1 cellular context compared by ENCODE assay signal in the genomic region with DNA sequence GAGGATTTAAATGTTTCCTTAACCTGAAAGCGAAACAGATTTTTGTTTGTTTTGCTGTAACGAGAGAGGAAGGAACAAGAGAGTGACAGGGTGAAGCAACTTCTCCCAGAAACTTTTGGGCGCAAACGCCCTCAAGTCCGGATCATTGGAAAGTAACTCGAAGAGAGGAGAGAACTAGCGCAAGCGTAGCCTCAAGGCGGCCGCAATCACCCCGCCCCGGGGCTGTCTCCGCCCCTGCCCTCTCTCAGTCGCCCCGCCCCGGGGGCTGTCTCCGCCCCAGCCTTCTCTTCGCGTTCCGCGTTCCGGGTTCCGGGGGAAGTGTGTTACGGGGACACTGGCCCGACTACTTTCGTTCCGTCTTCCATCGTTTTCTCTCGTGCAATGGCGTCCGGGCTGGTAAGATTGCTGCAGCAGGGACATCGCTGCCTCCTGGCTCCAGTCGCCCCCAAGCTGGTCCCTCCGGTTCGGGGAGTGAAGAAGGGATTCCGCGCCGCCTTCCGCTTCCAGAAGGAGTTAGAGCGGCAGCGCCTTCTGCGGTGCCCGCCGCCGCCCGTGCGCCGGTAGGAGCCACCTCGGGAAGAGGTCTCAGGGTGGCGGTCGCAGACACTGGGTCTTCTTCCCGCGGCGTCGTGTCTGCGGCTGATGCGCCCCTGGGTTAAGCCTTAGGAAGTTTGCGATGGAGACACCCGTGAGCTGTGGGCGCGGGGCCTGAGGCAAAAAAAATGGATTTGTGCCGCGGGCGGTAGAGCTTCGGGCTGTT.
A peak's percentile ranks its signal among the peaks of the same experiment; 100 is the strongest.
TF ChIP-seq lines count a peak whose summit lies in the region.

A gene (plus strand): TSS at position 372 of the 760 bp plus-strand sequence. CDS start 10 bp downstream, at position 382.

TF ChIP-seq in K562, 482 proteins besides CTCF, POLR2A, EP300 and RAD21 (continued from another document and continues in another):
- TF ChIP-seq, protein P1, sequence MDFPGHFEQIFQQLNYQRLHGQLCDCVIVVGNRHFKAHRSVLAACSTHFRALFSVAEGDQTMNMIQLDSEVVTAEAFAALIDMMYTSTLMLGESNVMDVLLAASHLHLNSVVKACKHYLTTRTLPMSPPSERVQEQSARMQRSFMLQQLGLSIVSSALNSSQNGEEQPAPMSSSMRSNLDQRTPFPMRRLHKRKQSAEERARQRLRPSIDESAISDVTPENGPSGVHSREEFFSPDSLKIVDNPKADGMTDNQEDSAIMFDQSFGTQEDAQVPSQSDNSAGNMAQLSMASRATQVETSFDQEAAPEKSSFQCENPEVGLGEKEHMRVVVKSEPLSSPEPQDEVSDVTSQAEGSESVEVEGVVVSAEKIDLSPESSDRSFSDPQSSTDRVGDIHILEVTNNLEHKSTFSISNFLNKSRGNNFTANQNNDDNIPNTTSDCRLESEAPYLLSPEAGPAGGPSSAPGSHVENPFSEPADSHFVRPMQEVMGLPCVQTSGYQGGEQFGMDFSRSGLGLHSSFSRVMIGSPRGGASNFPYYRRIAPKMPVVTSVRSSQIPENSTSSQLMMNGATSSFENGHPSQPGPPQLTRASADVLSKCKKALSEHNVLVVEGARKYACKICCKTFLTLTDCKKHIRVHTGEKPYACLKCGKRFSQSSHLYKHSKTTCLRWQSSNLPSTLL (IDR thresholded peaks at IDR 0.05), result no peak
- TF ChIP-seq KLF10 (CRISPR knock-in tag; IDR thresholded peaks at IDR 0.05) (no peak), MYNN (IDR thresholded peaks at IDR 0.05) (peak; percentile 52; the same call in 1 of the 2 replicates), MYNN (CRISPR knock-in tag; IDR thresholded peaks at IDR 0.05) (no peak), MAZ (CRISPR knock-in tag; conservative IDR thresholded peaks at IDR 0.05 in 1 of 2, IDR thresholded peaks at IDR 0.05 in 1 of 2) (peak; percentile 88 to 98), ETS2 (tag; IDR thresholded peaks at IDR 0.05; ENCODE audit: borderline replicate concordance, poor library complexity, severe bottlenecking) (no peak), ZNF668 (CRISPR knock-in tag; IDR thresholded peaks at IDR 0.05) (no peak), PURB (CRISPR knock-in tag; IDR thresholded peaks at IDR 0.05; ENCODE audit: low read depth) (no peak), CBFA2T3 (IDR thresholded peaks at IDR 0.05) (no peak), ZNF311 (CRISPR knock-in tag; IDR thresholded peaks at IDR 0.05) (no peak), THRAP3 (IDR thresholded peaks at IDR 0.05; ENCODE audit: borderline replicate concordance) (no peak), FOXA3 (CRISPR knock-in tag; conservative IDR thresholded peaks at IDR 0.05 in 1 of 2, IDR thresholded peaks at IDR 0.05 in 1 of 2) (no peak), ZKSCAN1 (IDR thresholded peaks at IDR 0.05; ENCODE audit: low read depth, low read length) (peak; percentile 49; the same call in 1 of the 2 replicates), ZNF41 (CRISPR knock-in tag; conservative IDR thresholded peaks at IDR 0.05) (no peak), ZNF324 (CRISPR knock-in tag; IDR thresholded peaks at IDR 0.05) (no peak), HCFC1 (IDR thresholded peaks at IDR 0.05; ENCODE audit: low read depth, low read length) (peak; percentile 87), ZNF354B (CRISPR knock-in tag; IDR thresholded peaks at IDR 0.05) (no peak), TAF15 (IDR thresholded peaks at IDR 0.05; ENCODE audit: low read depth, low read length) (no peak), SRSF7 (optimal IDR thresholded peaks at IDR 0.05; ENCODE audit: low read depth, low read length) (no peak), TAL1 (IDR thresholded peaks at IDR 0.05) (no peak), SMARCC2 (IDR thresholded peaks at IDR 0.05; ENCODE audit: low read depth) (peak; percentile 27; the same call in 1 of the 2 replicates), ZNF282 (CRISPR knock-in tag; IDR thresholded peaks at IDR 0.05) (no peak), ZNF124 (CRISPR knock-in tag; IDR thresholded peaks at IDR 0.05) (no peak), IFI16 (CRISPR knock-in tag; IDR thresholded peaks at IDR 0.05) (no peak), RBM39 (optimal IDR thresholded peaks at IDR 0.05; ENCODE audit: low read depth, low read length) (no peak), KAT2B (IDR thresholded peaks at IDR 0.05; ENCODE audit: low read depth, low read length) (no peak)
- TF ChIP-seq, protein P2, sequence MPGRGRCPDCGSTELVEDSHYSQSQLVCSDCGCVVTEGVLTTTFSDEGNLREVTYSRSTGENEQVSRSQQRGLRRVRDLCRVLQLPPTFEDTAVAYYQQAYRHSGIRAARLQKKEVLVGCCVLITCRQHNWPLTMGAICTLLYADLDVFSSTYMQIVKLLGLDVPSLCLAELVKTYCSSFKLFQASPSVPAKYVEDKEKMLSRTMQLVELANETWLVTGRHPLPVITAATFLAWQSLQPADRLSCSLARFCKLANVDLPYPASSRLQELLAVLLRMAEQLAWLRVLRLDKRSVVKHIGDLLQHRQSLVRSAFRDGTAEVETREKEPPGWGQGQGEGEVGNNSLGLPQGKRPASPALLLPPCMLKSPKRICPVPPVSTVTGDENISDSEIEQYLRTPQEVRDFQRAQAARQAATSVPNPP (IDR thresholded peaks at IDR 0.05; ENCODE audit: borderline replicate concordance, insufficient read depth, insufficient read length), result no peak
- TF ChIP-seq, protein P3, sequence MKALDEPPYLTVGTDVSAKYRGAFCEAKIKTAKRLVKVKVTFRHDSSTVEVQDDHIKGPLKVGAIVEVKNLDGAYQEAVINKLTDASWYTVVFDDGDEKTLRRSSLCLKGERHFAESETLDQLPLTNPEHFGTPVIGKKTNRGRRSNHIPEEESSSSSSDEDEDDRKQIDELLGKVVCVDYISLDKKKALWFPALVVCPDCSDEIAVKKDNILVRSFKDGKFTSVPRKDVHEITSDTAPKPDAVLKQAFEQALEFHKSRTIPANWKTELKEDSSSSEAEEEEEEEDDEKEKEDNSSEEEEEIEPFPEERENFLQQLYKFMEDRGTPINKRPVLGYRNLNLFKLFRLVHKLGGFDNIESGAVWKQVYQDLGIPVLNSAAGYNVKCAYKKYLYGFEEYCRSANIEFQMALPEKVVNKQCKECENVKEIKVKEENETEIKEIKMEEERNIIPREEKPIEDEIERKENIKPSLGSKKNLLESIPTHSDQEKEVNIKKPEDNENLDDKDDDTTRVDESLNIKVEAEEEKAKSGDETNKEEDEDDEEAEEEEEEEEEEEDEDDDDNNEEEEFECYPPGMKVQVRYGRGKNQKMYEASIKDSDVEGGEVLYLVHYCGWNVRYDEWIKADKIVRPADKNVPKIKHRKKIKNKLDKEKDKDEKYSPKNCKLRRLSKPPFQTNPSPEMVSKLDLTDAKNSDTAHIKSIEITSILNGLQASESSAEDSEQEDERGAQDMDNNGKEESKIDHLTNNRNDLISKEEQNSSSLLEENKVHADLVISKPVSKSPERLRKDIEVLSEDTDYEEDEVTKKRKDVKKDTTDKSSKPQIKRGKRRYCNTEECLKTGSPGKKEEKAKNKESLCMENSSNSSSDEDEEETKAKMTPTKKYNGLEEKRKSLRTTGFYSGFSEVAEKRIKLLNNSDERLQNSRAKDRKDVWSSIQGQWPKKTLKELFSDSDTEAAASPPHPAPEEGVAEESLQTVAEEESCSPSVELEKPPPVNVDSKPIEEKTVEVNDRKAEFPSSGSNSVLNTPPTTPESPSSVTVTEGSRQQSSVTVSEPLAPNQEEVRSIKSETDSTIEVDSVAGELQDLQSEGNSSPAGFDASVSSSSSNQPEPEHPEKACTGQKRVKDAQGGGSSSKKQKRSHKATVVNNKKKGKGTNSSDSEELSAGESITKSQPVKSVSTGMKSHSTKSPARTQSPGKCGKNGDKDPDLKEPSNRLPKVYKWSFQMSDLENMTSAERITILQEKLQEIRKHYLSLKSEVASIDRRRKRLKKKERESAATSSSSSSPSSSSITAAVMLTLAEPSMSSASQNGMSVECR (CRISPR knock-in tag; IDR thresholded peaks at IDR 0.05), result peak; percentile 59
- TF ChIP-seq, protein P4, sequence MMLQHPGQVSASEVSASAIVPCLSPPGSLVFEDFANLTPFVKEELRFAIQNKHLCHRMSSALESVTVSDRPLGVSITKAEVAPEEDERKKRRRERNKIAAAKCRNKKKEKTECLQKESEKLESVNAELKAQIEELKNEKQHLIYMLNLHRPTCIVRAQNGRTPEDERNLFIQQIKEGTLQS (IDR thresholded peaks at IDR 0.05), result no peak
- TF ChIP-seq, protein P4 (CRISPR knock-in tag; conservative IDR thresholded peaks at IDR 0.05), result no peak
- TF ChIP-seq, protein P5, sequence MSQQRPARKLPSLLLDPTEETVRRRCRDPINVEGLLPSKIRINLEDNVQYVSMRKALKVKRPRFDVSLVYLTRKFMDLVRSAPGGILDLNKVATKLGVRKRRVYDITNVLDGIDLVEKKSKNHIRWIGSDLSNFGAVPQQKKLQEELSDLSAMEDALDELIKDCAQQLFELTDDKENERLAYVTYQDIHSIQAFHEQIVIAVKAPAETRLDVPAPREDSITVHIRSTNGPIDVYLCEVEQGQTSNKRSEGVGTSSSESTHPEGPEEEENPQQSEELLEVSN (IDR thresholded peaks at IDR 0.05; ENCODE audit: borderline replicate concordance in 1 of 2, extremely low read depth in 1 of 2, insufficient read depth in 1 of 2, insufficient read length in 1 of 2, low read depth in 1 of 2, low read length in 1 of 2, poor library complexity in 1 of 2, severe bottlenecking in 1 of 2), result peak in 1 of 2 experiments; percentile 24
- TF ChIP-seq, protein P6, sequence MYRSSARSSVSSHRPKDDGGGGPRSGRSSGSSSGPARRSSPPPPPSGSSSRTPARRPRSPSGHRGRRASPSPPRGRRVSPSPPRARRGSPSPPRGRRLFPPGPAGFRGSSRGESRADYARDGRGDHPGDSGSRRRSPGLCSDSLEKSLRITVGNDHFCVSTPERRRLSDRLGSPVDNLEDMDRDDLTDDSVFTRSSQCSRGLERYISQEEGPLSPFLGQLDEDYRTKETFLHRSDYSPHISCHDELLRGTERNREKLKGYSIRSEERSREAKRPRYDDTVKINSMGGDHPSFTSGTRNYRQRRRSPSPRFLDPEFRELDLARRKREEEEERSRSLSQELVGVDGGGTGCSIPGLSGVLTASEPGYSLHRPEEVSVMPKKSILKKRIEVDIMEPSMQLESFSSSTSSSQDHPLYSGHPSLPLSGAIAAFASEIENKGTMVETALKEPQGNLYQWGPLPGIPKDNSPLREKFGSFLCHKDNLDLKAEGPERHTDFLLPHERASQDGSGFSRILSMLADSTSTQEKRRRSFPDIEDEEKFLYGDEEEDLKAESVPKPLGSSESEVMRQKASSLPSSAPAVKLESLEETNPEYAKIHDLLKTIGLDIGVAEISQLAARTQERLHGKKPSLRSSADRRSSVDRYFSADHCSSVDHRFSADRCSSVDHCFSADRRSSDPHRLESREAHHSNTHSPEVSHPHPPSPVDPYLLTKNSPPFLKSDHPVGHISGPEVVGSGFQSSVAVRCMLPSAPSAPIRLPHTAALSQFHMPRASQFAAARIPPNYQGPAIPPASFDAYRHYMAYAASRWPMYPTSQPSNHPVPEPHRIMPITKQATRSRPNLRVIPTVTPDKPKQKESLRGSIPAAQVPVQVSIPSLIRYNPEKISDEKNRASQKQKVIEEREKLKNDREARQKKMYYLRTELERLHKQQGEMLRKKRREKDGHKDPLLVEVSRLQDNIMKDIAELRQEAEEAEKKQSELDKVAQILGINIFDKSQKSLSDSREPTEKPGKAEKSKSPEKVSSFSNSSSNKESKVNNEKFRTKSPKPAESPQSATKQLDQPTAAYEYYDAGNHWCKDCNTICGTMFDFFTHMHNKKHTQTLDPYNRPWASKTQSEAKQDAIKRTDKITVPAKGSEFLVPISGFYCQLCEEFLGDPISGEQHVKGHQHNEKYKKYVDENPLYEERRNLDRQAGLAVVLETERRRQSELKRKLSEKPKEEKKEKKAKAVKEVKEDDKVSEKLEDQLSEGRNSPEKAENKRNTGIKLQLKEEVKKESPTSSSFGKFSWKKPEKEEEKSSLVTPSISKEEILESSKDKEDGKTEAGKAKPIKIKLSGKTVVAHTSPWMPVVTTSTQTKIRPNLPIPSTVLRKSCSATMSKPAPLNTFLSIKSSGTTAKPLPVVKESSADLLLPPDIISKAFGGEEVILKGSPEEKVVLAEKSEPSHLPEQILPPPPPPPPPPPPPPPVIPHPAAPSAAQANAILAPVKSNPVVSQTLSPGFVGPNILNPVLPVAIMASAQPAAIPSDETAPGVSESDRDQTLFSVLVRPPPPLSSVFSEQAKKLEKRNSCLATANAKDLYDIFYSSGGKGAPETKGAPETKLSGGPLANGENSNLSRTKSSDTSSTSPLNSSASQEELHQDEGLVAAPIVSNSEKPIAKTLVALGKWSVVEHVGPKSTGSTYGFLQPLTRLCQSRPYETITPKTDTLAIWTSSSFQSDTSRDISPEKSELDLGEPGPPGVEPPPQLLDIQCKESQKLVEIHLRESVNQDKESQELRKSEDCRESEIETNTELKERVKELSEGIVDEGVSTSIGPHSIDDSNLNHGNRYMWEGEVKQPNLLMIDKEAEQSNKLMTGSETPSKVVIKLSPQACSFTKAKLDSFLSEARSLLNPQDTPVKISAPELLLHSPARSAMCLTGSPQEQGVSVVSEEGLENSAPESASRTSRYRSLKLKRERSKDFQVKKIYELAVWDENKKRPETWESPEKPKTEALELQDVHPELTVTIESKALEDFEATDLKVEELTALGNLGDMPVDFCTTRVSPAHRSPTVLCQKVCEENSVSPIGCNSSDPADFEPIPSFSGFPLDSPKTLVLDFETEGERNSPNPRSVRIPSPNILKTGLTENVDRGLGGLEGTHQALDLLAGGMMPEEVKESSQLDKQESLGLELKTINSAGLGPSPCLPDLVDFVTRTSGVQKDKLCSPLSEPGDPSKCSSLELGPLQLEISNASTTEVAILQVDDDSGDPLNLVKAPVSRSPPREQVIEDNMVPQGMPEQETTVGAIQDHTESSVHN (IDR thresholded peaks at IDR 0.05; ENCODE audit: borderline replicate concordance in 1 of 2, low read depth in 1 of 2), result no peak
- TF ChIP-seq, protein P7, sequence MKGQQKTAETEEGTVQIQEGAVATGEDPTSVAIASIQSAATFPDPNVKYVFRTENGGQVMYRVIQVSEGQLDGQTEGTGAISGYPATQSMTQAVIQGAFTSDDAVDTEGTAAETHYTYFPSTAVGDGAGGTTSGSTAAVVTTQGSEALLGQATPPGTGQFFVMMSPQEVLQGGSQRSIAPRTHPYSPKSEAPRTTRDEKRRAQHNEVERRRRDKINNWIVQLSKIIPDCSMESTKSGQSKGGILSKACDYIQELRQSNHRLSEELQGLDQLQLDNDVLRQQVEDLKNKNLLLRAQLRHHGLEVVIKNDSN (CRISPR knock-in tag; IDR thresholded peaks at IDR 0.05), result no peak
